23 cellular contexts compared by ENCODE assay signal in genomic region chr5:50535393-50535792, GRCh38.
DNase-seq lines count a peak whose midpoint lies in the region; ATAC-seq, FAIRE-seq and TF ChIP-seq lines count a peak whose summit lies in the region.
"Had no signal": no experiment of that assay in that cellular context is flagged by ENCODE, and none has a peak within 500 bp of the region (broad histone marks: within the 10 kb centered on the region; RNA-seq: fewer than 3 reads in every experiment).

No MANE protein-coding gene starts in this region.

- DNase-seq in HTR-8/SVneo (ENCODE audit: insufficient read length, low spot score) = no peak
- DNase-seq in occipital lobe (lab: John Stamatoyannopoulos, UW) = no peak
- DNase-seq: CD4-positive, CD25-positive, alpha-beta regulatory T cell; DMS79 treated with DMSO at 0.1 percent for 48 hours; GM23248; KBM-7; NCI-H1092 treated with DMSO at 0.1 percent for 48 hours; NCI-H1436 treated with DMSO at 0.1 percent for 48 hours; NCI-H1930; NCI-H2171; NCI-H524 treated with DMSO at 0.1 percent for 48 hours; NCI-H82; PC-3; SHP77 treated with DMSO at 0.1 percent for 48 hours; T-helper 2 cell had no signal

- no peaks in the 10 kb centered on the region for H3K27me3 Mint-ChIP-seq in stimulated activated memory B cell treated with anti-CD40 and anti-IgM and Interleukin-4, amounts not matched to agents 10 μg/mL and 1 μg/mL and 100 μg/mL, for 72 hours
- H3K27me3 Mint-ChIP-seq: CD4-positive, CD25-positive, alpha-beta regulatory T cell had no signal

- no peaks in the 10 kb centered on the region for H3K9me3 ChIP-seq in SU-DHL-6 (ENCODE audit: insufficient read depth, low read length)
- H3K9me3 ChIP-seq: HAP-1 had no signal

- H3K9me2 ChIP-seq in SU-DHL-6 (replicated peaks; ENCODE audit: insufficient read depth, low read length) = no peaks in the 10 kb centered on the region

- H3K4me3 ChIP-seq in SU-DHL-6 (ENCODE audit: insufficient read depth, low read length, poor library complexity, severe bottlenecking) = no peak overlapping the region
- H3K4me3 ChIP-seq: GM23248, HAP-1, SK-N-MC had no signal

- H3K4me2 ChIP-seq in SU-DHL-6 (ENCODE audit: low read depth, low read length, poor library complexity, severe bottlenecking) = no peak overlapping the region

- no peak for TF ChIP-seq CTCF in SU-DHL-6 (IDR thresholded peaks at IDR 0.05; ENCODE audit: insufficient read depth, low read length, poor library complexity, severe bottlenecking)

- no peak for TF ChIP-seq POLR2A in GM18505 (IDR thresholded peaks at IDR 0.05; ENCODE audit: borderline replicate concordance, extremely low read depth, insufficient read depth, insufficient read length)

- H3K36me3 Mint-ChIP-seq in stimulated activated memory B cell treated with anti-CD40 and anti-IgM and Interleukin-4, amounts not matched to agents 10 μg/mL and 1 μg/mL and 100 μg/mL, for 72 hours = no peaks in the 10 kb centered on the region
- H3K36me3 Mint-ChIP-seq: CD4-positive, CD25-positive, alpha-beta regulatory T cell had no signal

- no peak overlapping the region for H3K9ac ChIP-seq in SU-DHL-6 (ENCODE audit: low read length)
- H3K9ac ChIP-seq: GM23248 had no signal

- no peaks in the 10 kb centered on the region for H3K27me3 ChIP-seq in SU-DHL-6 (ENCODE audit: low read length)

- H2AFZ ChIP-seq in SU-DHL-6 (ENCODE audit: low read depth, low read length, severe bottlenecking) = peak overlapping the region; percentile 68
- H2AFZ ChIP-seq: GM23248 had no signal

- peaks cover 7% of the 10 kb centered on the region for H3K9me3 Mint-ChIP-seq in stimulated activated memory B cell treated with anti-CD40 and anti-IgM and Interleukin-4, amounts not matched to agents 10 μg/mL and 1 μg/mL and 100 μg/mL, for 72 hours

- H3K79me2 ChIP-seq in SU-DHL-6 (ENCODE audit: insufficient read depth, low read length) = no peaks in the 10 kb centered on the region

- no peak overlapping the region for H3K27ac ChIP-seq in SU-DHL-6 (ENCODE audit: low read depth, low read length)
- H3K27ac ChIP-seq: GM23248, SK-N-MC had no signal

- H3K27ac Mint-ChIP-seq in stimulated activated memory B cell treated with anti-CD40 and anti-IgM and Interleukin-4, amounts not matched to agents 10 μg/mL and 1 μg/mL and 100 μg/mL, for 72 hours = no peak overlapping the region
- H3K27ac Mint-ChIP-seq: CD4-positive, CD25-positive, alpha-beta regulatory T cell had no signal

- no peaks in the 10 kb centered on the region for H3F3A ChIP-seq in SU-DHL-6 (ENCODE audit: insufficient read depth)

- peak; percentile 57 for ATAC-seq in GM18505 (IDR thresholded peaks at IDR 0.05; ENCODE audit: unreplicated experiment)
- ATAC-seq in stimulated activated memory B cell treated with anti-CD40 and anti-IgM and Interleukin-4, amounts not matched to agents 10 μg/mL and 1 μg/mL and 100 μg/mL, for 72 hours = peak; percentile 31
- no peak for ATAC-seq in GM21717 (IDR thresholded peaks at IDR 0.05; ENCODE audit: unreplicated experiment)
- no peak for ATAC-seq in GM19023 (IDR thresholded peaks at IDR 0.05; ENCODE audit: unreplicated experiment)
- ATAC-seq: PC-3 had no signal

- FAIRE-seq in HTR-8/SVneo (lab: Jason Lieb, UNC) = peak; percentile 98
- FAIRE-seq: G401.6 had no signal

- H3K4me1 Mint-ChIP-seq in stimulated activated memory B cell treated with anti-CD40 and anti-IgM and Interleukin-4, amounts not matched to agents 10 μg/mL and 1 μg/mL and 100 μg/mL, for 72 hours = peaks cover 12% of the 10 kb centered on the region

- H4K20me1 ChIP-seq in SU-DHL-6 (ENCODE audit: low read depth, low read length) = no peaks in the 10 kb centered on the region

- H3K36me3 ChIP-seq in SU-DHL-6 (ENCODE audit: low read length) = no peaks in the 10 kb centered on the region
- H3K36me3 ChIP-seq: HAP-1 had no signal

- no peak overlapping the region for H3K4me3 Mint-ChIP-seq in stimulated activated memory B cell treated with anti-CD40 and anti-IgM and Interleukin-4, amounts not matched to agents 10 μg/mL and 1 μg/mL and 100 μg/mL, for 72 hours
- H3K4me3 Mint-ChIP-seq: CD4-positive, CD25-positive, alpha-beta regulatory T cell had no signal

Comparison
In these comparisons a context has a peak if more than half of its experiments do, and no peak if none do; other contexts are left out.
1. ATAC-seq: peak in GM18505 (single experiment) and stimulated activated memory B cell treated with anti-CD40 and anti-IgM and Interleukin-4, amounts not matched to agents 10 μg/mL and 1 μg/mL and 100 μg/mL, for 72 hours (single experiment); none in GM21717 (single experiment) and GM19023 (single experiment).